In genomic region chr22:41782751-41783150, GRCh38 we compare ENCODE assay signal across 15 cellular contexts. TPM values are rescaled to one million over a fixed set of nuclear protein-coding genes. Genes with fewer than 3 reads are reported as not detected.
DNase-seq lines count a peak whose midpoint lies in the region; ATAC-seq and TF ChIP-seq lines count a peak whose summit lies in the region.
"Had no signal": no experiment of that assay in that cellular context is flagged by ENCODE, and none has a peak within 500 bp of the region (broad histone marks: within the 10 kb centered on the region; RNA-seq: fewer than 3 reads in every experiment).

No MANE protein-coding gene starts in this region.

- H3K27me3 Mint-ChIP-seq in T-helper 2 cell treated with Interferon-gamma antibody and Interleukin-4, amounts not matched to agents 5 μg/mL and 100 μg/mL, for 36 hours (ENCODE audit: low read depth), result no peaks in the 10 kb centered on the region
- H3K27me3 Mint-ChIP-seq in activated naive CD8-positive, alpha-beta T cell treated with anti-CD3 and anti-CD28 coated beads for 36 hours, result no peaks in the 10 kb centered on the region
- no peaks in the 10 kb centered on the region for H3K27me3 Mint-ChIP-seq in natural killer cell (ENCODE audit: low read depth in 2 of 2)

- no peaks in the 10 kb centered on the region for H3K9me3 ChIP-seq in upper lobe of left lung

- DNase-seq in T-helper 2 cell treated with Interferon-gamma antibody and Interleukin-4, amounts not matched to agents 5 μg/mL and 100 μg/mL, for 36 hours (ENCODE audit: low spot score), result no peak
- DNase-seq in T-helper 2 cell (no peak), GM12865 (ENCODE audit: low read depth) (no peak), natural killer cell (no peak), NCI-H2107 (lab: John Stamatoyannopoulos, UW) (no peak), GOT3 (lab: John Stamatoyannopoulos, UW) (no peak), upper lobe of left lung (no peak)
- no peak for DNase-seq in activated naive CD8-positive, alpha-beta T cell treated with anti-CD3 and anti-CD28 coated beads for 36 hours
- DNase-seq: 8988T; central memory CD4-positive, alpha-beta T cell; DMS79; left colon; MM.1S; NCI-H1930; NCI-H526 had no signal

- H3K4me1 Mint-ChIP-seq in T-helper 2 cell treated with Interferon-gamma antibody and Interleukin-4, amounts not matched to agents 5 μg/mL and 100 μg/mL, for 36 hours (ENCODE audit: low read depth), result peaks cover 36% of the 10 kb centered on the region
- peaks cover 47% of the 10 kb centered on the region for H3K4me1 Mint-ChIP-seq in activated naive CD8-positive, alpha-beta T cell treated with anti-CD3 and anti-CD28 coated beads for 36 hours
- peaks cover 49 to 50% of the 10 kb centered on the region in 2 donors for H3K4me1 Mint-ChIP-seq in natural killer cell

- H3K27me3 ChIP-seq in upper lobe of left lung, result no peaks in the 10 kb centered on the region

- WGBS in upper lobe of left lung, 2 donors, result 77 to 87% methylated on average over 2 of the region's 2 CpGs

- TF ChIP-seq POLR2A in upper lobe of left lung (IDR thresholded peaks at IDR 0.05), result no peak

- intact Hi-C loops in natural killer cell (cut with micrococcal nuclease), result loop anchor here (5.0 kb wide), 1 partner anchor 75 kb away; no protein-coding TSS in a partner anchor

- no peak for TF ChIP-seq EP300 in upper lobe of left lung (IDR thresholded peaks at IDR 0.05)

- peaks cover 12% of the 10 kb centered on the region for H3K36me3 Mint-ChIP-seq in T-helper 2 cell treated with Interferon-gamma antibody and Interleukin-4, amounts not matched to agents 5 μg/mL and 100 μg/mL, for 36 hours (ENCODE audit: low read depth)
- H3K36me3 Mint-ChIP-seq in activated naive CD8-positive, alpha-beta T cell treated with anti-CD3 and anti-CD28 coated beads for 36 hours, result no peaks in the 10 kb centered on the region
- H3K36me3 Mint-ChIP-seq in natural killer cell, result no peaks in the 10 kb centered on the region

- no peak for ATAC-seq in natural killer cell
- ATAC-seq in upper lobe of left lung (ENCODE audit: low FRiP score in 2 of 2), result no peak
- ATAC-seq: left colon had no signal

- H3K4me3 ChIP-seq in GM12865 (ENCODE audit: low read depth, low read length) (peak overlapping the region; percentile 63), upper lobe of left lung (no peak overlapping the region)

- no peaks in the 10 kb centered on the region for H3K36me3 ChIP-seq in upper lobe of left lung

- H3K4me3 Mint-ChIP-seq in T-helper 2 cell treated with Interferon-gamma antibody and Interleukin-4, amounts not matched to agents 5 μg/mL and 100 μg/mL, for 36 hours, result peak overlapping the region; percentile 90
- H3K4me3 Mint-ChIP-seq in activated naive CD8-positive, alpha-beta T cell treated with anti-CD3 and anti-CD28 coated beads for 36 hours, result peak overlapping the region; percentile 51
- H3K4me3 Mint-ChIP-seq in natural killer cell, result peak overlapping the region; percentile 82

- peaks cover 5 to 14% (median 8%) of the 10 kb centered on the region in 4 donors for H3K4me1 ChIP-seq in upper lobe of left lung

- peak overlapping the region in 1 of 4 donors; percentile 30 for H3K27ac ChIP-seq in upper lobe of left lung

- H3K9me3 Mint-ChIP-seq in T-helper 2 cell treated with Interferon-gamma antibody and Interleukin-4, amounts not matched to agents 5 μg/mL and 100 μg/mL, for 36 hours, result no peaks in the 10 kb centered on the region
- H3K9me3 Mint-ChIP-seq in activated naive CD8-positive, alpha-beta T cell treated with anti-CD3 and anti-CD28 coated beads for 36 hours, result no peaks in the 10 kb centered on the region
- H3K9me3 Mint-ChIP-seq in natural killer cell, result no peaks in the 10 kb centered on the region

- no peak for TF ChIP-seq CTCF in GM12865 (IDR thresholded peaks at IDR 0.05; ENCODE audit: insufficient read depth, low read depth, low read length, missing control alignments)
- TF ChIP-seq CTCF in natural killer cell (IDR thresholded peaks at IDR 0.05), result no peak
- TF ChIP-seq CTCF in upper lobe of left lung (IDR thresholded peaks at IDR 0.05), result no peak

- H3K27ac Mint-ChIP-seq in T-helper 2 cell treated with Interferon-gamma antibody and Interleukin-4, amounts not matched to agents 5 μg/mL and 100 μg/mL, for 36 hours, result peak overlapping the region; percentile 97
- H3K27ac Mint-ChIP-seq in activated naive CD8-positive, alpha-beta T cell treated with anti-CD3 and anti-CD28 coated beads for 36 hours, result peak overlapping the region; percentile 61
- peak overlapping the region; percentile 98 to 99 for H3K27ac Mint-ChIP-seq in natural killer cell

RNA-seq across cellular contexts. Expression of gene CCDC134, which starts 17.7 kb away (rescaled TPM):
- 10 to 100 TPM; 14.4 to 15.8 TPM for total RNA-seq in activated naive CD8-positive, alpha-beta T cell treated with anti-CD3 and anti-CD28 coated beads for 36 hours
- total RNA-seq in natural killer cell (10 to 100 TPM; 16.4 to 22.1 (median 16.7) TPM), upper lobe of left lung (10 to 100 TPM in 2 of 6 donors, 1 to 10 TPM in 4; 5.5 to 12.6 (median 8.8) TPM)

RNA-seq across cellular contexts. Expression of gene SREBF2, which starts 50.2 kb away (rescaled TPM):
- 10 to 100 TPM; 68.1 to 74.8 TPM for total RNA-seq in activated naive CD8-positive, alpha-beta T cell treated with anti-CD3 and anti-CD28 coated beads for 36 hours
- total RNA-seq in natural killer cell (100 to 1,000 TPM; 101 to 106 (median 105) TPM), upper lobe of left lung (100 to 1,000 TPM; 124 to 175 (median 145) TPM)
